In genomic region chr3:132464066-132464465, GRCh38 we compare ENCODE assay signal across 19 cellular contexts. TPM values are rescaled to one million over a fixed set of nuclear protein-coding genes. Genes with fewer than 3 reads are reported as not detected.
DNase-seq lines count a peak whose midpoint lies in the region; ATAC-seq and TF ChIP-seq lines count a peak whose summit lies in the region.
"Had no signal": no experiment of that assay in that cellular context is flagged by ENCODE, and none has a peak within 500 bp of the region (broad histone marks: within the 10 kb centered on the region; RNA-seq: fewer than 3 reads in every experiment).

No MANE protein-coding gene starts in this region.

- no peak for TF ChIP-seq CTCF in fibroblast of pulmonary artery (IDR thresholded peaks at IDR 0.05; ENCODE audit: low read length, missing control alignments)

- H3K4me3 ChIP-seq in GM23248, result no peak overlapping the region
- no peak overlapping the region for H3K4me3 ChIP-seq in fibroblast of pulmonary artery (replicated peaks; ENCODE audit: low read depth, low read length)
- H3K4me3 ChIP-seq: ascending aorta, dorsolateral prefrontal cortex, esophagus squamous epithelium, thyroid gland had no signal

- in situ Hi-C loops in GM23248 (cut with MboI), result no loop called here

- H3K36me3 ChIP-seq in GM23248 (ENCODE audit: low read depth), result peaks cover 75% of the 10 kb centered on the region

- ATAC-seq in activated T-helper 17 cell treated with anti-CD3 and anti-CD28 coated beads, Interleukin-2, amount 50 U/mL, for 72 hours (replicated peaks), result no peak
- ATAC-seq: activated CD8-positive, alpha-beta memory T cell treated with anti-CD3 and anti-CD28 coated beads, Interleukin-2, amount 10 ng/mL, durations not matched to agents 7 days and 5 days; left cardiac atrium; Right ventricle myocardium inferior had no signal

- no peak overlapping the region for H3K4me3 Mint-ChIP-seq in activated T-helper 17 cell treated with anti-CD3 and anti-CD28 coated beads, Interleukin-2, amount 50 U/mL, for 72 hours
- no peak overlapping the region for H3K4me3 Mint-ChIP-seq in activated CD4-positive, alpha-beta memory T cell treated with anti-CD3 and anti-CD28 coated beads for 36 hours
- H3K4me3 Mint-ChIP-seq: activated CD8-positive, alpha-beta memory T cell treated with anti-CD3 and anti-CD28 coated beads, Interleukin-2, amount 10 ng/mL, durations not matched to agents 7 days and 5 days; CD4-positive, alpha-beta T cell had no signal

- no peaks in the 10 kb centered on the region for H3K9me3 ChIP-seq in GM23248 (ENCODE audit: low read depth)
- H3K9me3 ChIP-seq: ascending aorta, esophagus squamous epithelium, thyroid gland had no signal

- H3K9me3 Mint-ChIP-seq in activated T-helper 17 cell treated with anti-CD3 and anti-CD28 coated beads, Interleukin-2, amount 50 U/mL, for 72 hours, result no peaks in the 10 kb centered on the region
- H3K9me3 Mint-ChIP-seq in activated CD4-positive, alpha-beta memory T cell treated with anti-CD3 and anti-CD28 coated beads for 36 hours, result no peaks in the 10 kb centered on the region
- H3K9me3 Mint-ChIP-seq: CD4-positive, alpha-beta T cell had no signal

- peak; percentile 43 for DNase-seq in GM23248
- peak; percentile 42 for DNase-seq in fibroblast of pulmonary artery (ENCODE audit: low read depth)
- peak; percentile 48 for DNase-seq in stromal cell of bone marrow (ENCODE audit: low read depth)
- DNase-seq in NCI-H446 (lab: John Stamatoyannopoulos, UW), result no peak
- DNase-seq in activated CD4-positive, alpha-beta memory T cell treated with anti-CD3 and anti-CD28 coated beads for 36 hours, result no peak
- no peak for DNase-seq in D341Med (ENCODE audit: low spot score)
- DNase-seq: activated CD8-positive, alpha-beta memory T cell treated with anti-CD3 and anti-CD28 coated beads, Interleukin-2, amount 10 ng/mL, durations not matched to agents 7 days and 5 days; activated naive CD4-positive, alpha-beta T cell; CD4-positive, alpha-beta T cell; dorsolateral prefrontal cortex; esophagus squamous epithelium; left cardiac atrium; NCI-H1092 treated with DMSO at 0.1 percent for 48 hours; NK-92 treated with Interleukin-12 subunit alpha and Interleukin-12 subunit beta, amount 100 ng/mL, for 24 hours; T-helper 2 cell; thyroid gland had no signal

- H2AFZ ChIP-seq in GM23248, result no peak overlapping the region

- no peaks in the 10 kb centered on the region for H3K79me2 ChIP-seq in GM23248 (ENCODE audit: insufficient read depth)

- no peaks in the 10 kb centered on the region for H4K20me1 ChIP-seq in GM23248 (ENCODE audit: insufficient read depth)

- H3K36me3 Mint-ChIP-seq in activated T-helper 17 cell treated with anti-CD3 and anti-CD28 coated beads, Interleukin-2, amount 50 U/mL, for 72 hours (ENCODE audit: low read depth), result peaks cover 94% of the 10 kb centered on the region
- H3K36me3 Mint-ChIP-seq in activated CD4-positive, alpha-beta memory T cell treated with anti-CD3 and anti-CD28 coated beads for 36 hours, result peaks cover 24% of the 10 kb centered on the region

- H3K4me2 ChIP-seq in GM23248 (ENCODE audit: unreplicated experiment), result no peak overlapping the region

- CTCF ChIA-PET in activated CD4-positive, alpha-beta memory T cell treated with anti-CD3 and anti-CD28 coated beads for 36 hours (lab: Charles Lee), result interaction anchor here (0.8 kb wide), 1 partner anchor 13 kb away, joined by 3 read pairs; no protein-coding TSS in a partner anchor

- no peaks in the 10 kb centered on the region for H3K9me2 ChIP-seq in GM23248 (ENCODE audit: insufficient read depth)

- H3K9ac ChIP-seq in GM23248, result no peak overlapping the region

- intact Hi-C loops in activated CD4-positive, alpha-beta memory T cell treated with anti-CD3 and anti-CD28 coated beads for 36 hours (cut with micrococcal nuclease), result no loop called here

- no peaks in the 10 kb centered on the region for H3K27me3 ChIP-seq in GM23248 (replicated peaks; ENCODE audit: insufficient read depth)
- H3K27me3 ChIP-seq: ascending aorta, dorsolateral prefrontal cortex, esophagus squamous epithelium, thyroid gland had no signal

- H3K27me3 Mint-ChIP-seq in activated T-helper 17 cell treated with anti-CD3 and anti-CD28 coated beads, Interleukin-2, amount 50 U/mL, for 72 hours, result no peaks in the 10 kb centered on the region
- no peaks in the 10 kb centered on the region for H3K27me3 Mint-ChIP-seq in activated CD4-positive, alpha-beta memory T cell treated with anti-CD3 and anti-CD28 coated beads for 36 hours
- H3K27me3 Mint-ChIP-seq: activated CD8-positive, alpha-beta memory T cell treated with anti-CD3 and anti-CD28 coated beads, Interleukin-2, amount 10 ng/mL, durations not matched to agents 7 days and 5 days; CD4-positive, alpha-beta T cell had no signal

- 0 out of 2 replicates have a peak, but pooled peaks cover 8% of the 10 kb centered on the region for H3F3A ChIP-seq in GM23248 (ENCODE audit: insufficient read depth)

- H3K27ac Mint-ChIP-seq in activated T-helper 17 cell treated with anti-CD3 and anti-CD28 coated beads, Interleukin-2, amount 50 U/mL, for 72 hours, result peak overlapping the region; percentile 20
- no peak overlapping the region for H3K27ac Mint-ChIP-seq in activated CD4-positive, alpha-beta memory T cell treated with anti-CD3 and anti-CD28 coated beads for 36 hours
- H3K27ac Mint-ChIP-seq: activated CD8-positive, alpha-beta memory T cell treated with anti-CD3 and anti-CD28 coated beads, Interleukin-2, amount 10 ng/mL, durations not matched to agents 7 days and 5 days; CD4-positive, alpha-beta T cell had no signal

- POLR2A ChIA-PET in activated CD4-positive, alpha-beta memory T cell treated with anti-CD3 and anti-CD28 coated beads for 36 hours (lab: Charles Lee), result no interaction called here

- no peak overlapping the region for H3K27ac ChIP-seq in GM23248
- H3K27ac ChIP-seq: ascending aorta, dorsolateral prefrontal cortex, esophagus squamous epithelium, thyroid gland had no signal

- H3K4me1 ChIP-seq in GM23248 (ENCODE audit: insufficient read depth), result peaks cover 8% of the 10 kb centered on the region
- H3K4me1 ChIP-seq: ascending aorta, esophagus squamous epithelium, thyroid gland had no signal

- H3K4me1 Mint-ChIP-seq in activated T-helper 17 cell treated with anti-CD3 and anti-CD28 coated beads, Interleukin-2, amount 50 U/mL, for 72 hours, result no peaks in the 10 kb centered on the region
- H3K4me1 Mint-ChIP-seq in activated CD4-positive, alpha-beta memory T cell treated with anti-CD3 and anti-CD28 coated beads for 36 hours (ENCODE audit: low read depth), result no peaks in the 10 kb centered on the region
- H3K4me1 Mint-ChIP-seq: activated CD8-positive, alpha-beta memory T cell treated with anti-CD3 and anti-CD28 coated beads, Interleukin-2, amount 10 ng/mL, durations not matched to agents 7 days and 5 days had no signal

RNA-seq across cellular contexts. Expression of gene DNAJC13, which starts 46.8 kb away (rescaled TPM):
- total RNA-seq in GM23248 (2014; rRNA removed; shearing (Covaris generic)), result 51.1 and 51.5 TPM in 2 replicates
- polyA plus RNA-seq in GM23248 (2016; fragmentation: Nextera tagmentation; extraction: Ambion mirVana), result 17.1 and 17.8 TPM in 2 replicates
- 10 to 100 TPM; 27.7 to 37.9 TPM for total RNA-seq in activated T-helper 17 cell treated with anti-CD3 and anti-CD28 coated beads, Interleukin-2, amount 50 U/mL, for 72 hours
- 10 to 100 TPM; 33.5 to 34.5 TPM for total RNA-seq in activated CD4-positive, alpha-beta memory T cell treated with anti-CD3 and anti-CD28 coated beads for 36 hours

Comparison
In these comparisons a context has a peak if more than half of its experiments do, and no peak if none do; other contexts are left out.
1. DNase-seq: peak in GM23248 (single experiment), fibroblast of pulmonary artery (single experiment) and stromal cell of bone marrow (single experiment); none in NCI-H446 (0 of 2), activated CD4-positive, alpha-beta memory T cell treated with anti-CD3 and anti-CD28 coated beads for 36 hours (single experiment) and D341Med (single experiment).